Comparison of ENCODE assay signal across 8 cellular contexts in genomic region chr11:124953753-124954624, GRCh38. TPM values are rescaled to one million over a fixed set of nuclear protein-coding genes. Genes with fewer than 3 reads are reported as not detected.
A peak's percentile ranks its signal among the peaks of the same experiment; 100 is the strongest.
DNase-seq lines count a peak whose midpoint lies in the region; ATAC-seq and TF ChIP-seq lines count a peak whose summit lies in the region.

Gene CCDC15, plus strand, starts transcription at chr11:124954202. Its CDS starts 531 bp downstream, at chr11:124954733.

- H3K4me3 ChIP-seq in BLaER1 (peak within 1 kb of the TSS; percentile 70), left lung (peak within 1 kb of the TSS; percentile 66)

- peak within 1 kb of the TSS; percentile 82 for H3K9ac ChIP-seq in BLaER1

- no peak within 1 kb of the TSS for H3K4me3 Mint-ChIP-seq in activated CD4-positive, alpha-beta T cell treated with anti-CD3 and anti-CD28 coated beads, Interleukin-2, amount 10 ng/mL, durations not matched to agents 7 days and 5 days

- H3K9me3 Mint-ChIP-seq in activated CD4-positive, alpha-beta T cell treated with anti-CD3 and anti-CD28 coated beads, Interleukin-2, amount 10 ng/mL, durations not matched to agents 7 days and 5 days: no peaks in the 10 kb centered on the region

- H3K4me1 ChIP-seq in BLaER1 (peaks cover 15% of the 10 kb centered on the region), left lung (peaks cover 0 to 13% of the 10 kb centered on the region in 2 donors)

- H3K27ac ChIP-seq in BLaER1: peak within 1 kb of the TSS; percentile 90
- H3K27ac ChIP-seq in left lung: peak within 1 kb of the TSS; percentile 80 to 83

- H3K27me3 ChIP-seq in BLaER1 (no peaks in the 10 kb centered on the region), left lung (no peaks in the 10 kb centered on the region)

- POLR2A ChIA-PET in activated CD4-positive, alpha-beta T cell treated with anti-CD3 and anti-CD28 coated beads, Interleukin-2, amount 10 ng/mL, durations not matched to agents 7 days and 5 days (lab: Charles Lee): interaction anchor here (0.6 to 1.1 kb wide), 2 partner anchors 78 to 165 kb away, joined by 3 to 4 read pairs; no protein-coding TSS in a partner anchor

- no peaks in the 10 kb centered on the region for H3K27me3 Mint-ChIP-seq in activated CD4-positive, alpha-beta T cell treated with anti-CD3 and anti-CD28 coated beads, Interleukin-2, amount 10 ng/mL, durations not matched to agents 7 days and 5 days

- H4K20me1 ChIP-seq in BLaER1: no peaks in the 10 kb centered on the region

- DNase-seq in NCI-H526 (lab: John Stamatoyannopoulos, UW): peak; percentile 100
- peak; percentile 97 for DNase-seq in activated CD4-positive, alpha-beta T cell treated with anti-CD3 and anti-CD28 coated beads, Interleukin-2, amount 10 ng/mL, durations not matched to agents 7 days and 5 days
- DNase-seq in dermis microvascular lymphatic vessel endothelial cell (ENCODE audit: low read depth in 2 of 2): peak; percentile 96 to 98
- DNase-seq in left lung: peak; percentile 98
- peak; percentile 89 to 94 for DNase-seq in stimulated activated CD4-positive, alpha-beta T cell treated with anti-CD3 and anti-CD28 coated beads, Interleukin-2, amount 100 ng/mL, for 48 hours

- CTCF ChIA-PET in activated CD4-positive, alpha-beta T cell treated with anti-CD3 and anti-CD28 coated beads, Interleukin-2, amount 10 ng/mL, durations not matched to agents 7 days and 5 days (lab: Charles Lee): interaction anchor here (0.9 to 1.8 kb wide), 10 partner anchors 12 to 213 kb away, joined by 3 to 6 read pairs (median 4); partner anchors contain the start of genes HEPACAM, ROBO4 and TMEM218

- no peak for TF ChIP-seq CTCF in left lung (IDR thresholded peaks at IDR 0.05)

- peaks cover 20% of the 10 kb centered on the region for H3K4me1 Mint-ChIP-seq in activated CD4-positive, alpha-beta T cell treated with anti-CD3 and anti-CD28 coated beads, Interleukin-2, amount 10 ng/mL, durations not matched to agents 7 days and 5 days

- ATAC-seq in GM19324 (IDR thresholded peaks at IDR 0.05; ENCODE audit: low FRiP score, unreplicated experiment) (peak; percentile 100), HG03460 (IDR thresholded peaks at IDR 0.05; ENCODE audit: unreplicated experiment) (peak; percentile 100), left lung (peak; percentile 100)

- intact Hi-C loops in left lung (cut with DNase I): no loop called here

- H3K9me3 ChIP-seq in BLaER1 (no peaks in the 10 kb centered on the region), left lung (peaks cover 0 to 2% of the 10 kb centered on the region in 2 donors)

- H3K4me2 ChIP-seq in BLaER1: peak within 1 kb of the TSS; percentile 86

- H3K27ac Mint-ChIP-seq in activated CD4-positive, alpha-beta T cell treated with anti-CD3 and anti-CD28 coated beads, Interleukin-2, amount 10 ng/mL, durations not matched to agents 7 days and 5 days: no peak within 1 kb of the TSS

- peaks cover 18% of the 10 kb centered on the region for H3K36me3 Mint-ChIP-seq in activated CD4-positive, alpha-beta T cell treated with anti-CD3 and anti-CD28 coated beads, Interleukin-2, amount 10 ng/mL, durations not matched to agents 7 days and 5 days (ENCODE audit: low read depth)

- no peaks in the 10 kb centered on the region for H3K36me3 ChIP-seq in BLaER1
- H3K36me3 ChIP-seq in left lung: no peaks in the 10 kb centered on the region

RNA-seq across cellular contexts. Expression of gene CCDC15, which starts in this region (rescaled TPM):
- 1 to 10 TPM; 7.3 to 9.0 TPM for total RNA-seq in activated CD4-positive, alpha-beta T cell treated with anti-CD3 and anti-CD28 coated beads, Interleukin-2, amount 10 ng/mL, durations not matched to agents 7 days and 5 days
- total RNA-seq in dermis microvascular lymphatic vessel endothelial cell (2.3 and 2.6 TPM in 2 replicates), left lung (1 to 10 TPM; 1.7 to 2.7 TPM)

Comparison
In these comparisons a context has a peak if more than half of its experiments do, and no peak if none do; other contexts are left out.
1. Peak in every context shown above with its lines: DNase-seq, ATAC-seq, H3K4me3 ChIP-seq and H3K27ac ChIP-seq.